Comparison of ENCODE assay signal across 8 cellular contexts in genomic region chr9:15306757-15307522, GRCh38. TPM values are rescaled to one million over a fixed set of nuclear protein-coding genes. Genes with fewer than 3 reads are reported as not detected.
DNase-seq lines count a peak whose midpoint lies in the region; ATAC-seq, FAIRE-seq and TF ChIP-seq lines count a peak whose summit lies in the region.

TSS of gene TTC39B (minus strand) at chr9:15307216. CDS start at chr9:15307125, 91 bp downstream.

- H3K27ac Mint-ChIP-seq in CD8-positive, alpha-beta T cell = peak within 1 kb of the TSS; percentile 93
- H3K27ac Mint-ChIP-seq in mesothelial cell of epicardium = peak within 1 kb of the TSS; percentile 81

- H3K4me2 ChIP-seq in endothelial cell of umbilical vein (ENCODE audit: insufficient read depth, low read length) = peak within 1 kb of the TSS; percentile 81

- H3K36me3 Mint-ChIP-seq in CD8-positive, alpha-beta T cell = peaks cover 10% of the 10 kb centered on the region
- H3K36me3 Mint-ChIP-seq in mesothelial cell of epicardium = no peaks in the 10 kb centered on the region

- H3K36me3 ChIP-seq in CD8-positive, alpha-beta T cell (ENCODE audit: insufficient read depth, low read length) = no peaks in the 10 kb centered on the region
- no peaks in the 10 kb centered on the region for H3K36me3 ChIP-seq in endothelial cell of umbilical vein (ENCODE audit: control insufficient read depth in 2 of 2, extremely low read depth in 1 of 2, insufficient read depth in 2 of 2, low read length in 2 of 2)

- peak; percentile 69 for TF ChIP-seq POLR2A in endothelial cell of umbilical vein (IDR thresholded peaks at IDR 0.05; ENCODE audit: low read depth, low read length)

- H3K79me2 ChIP-seq in endothelial cell of umbilical vein (ENCODE audit: control insufficient read depth, insufficient read depth, low read length) = no peaks in the 10 kb centered on the region

- no peaks in the 10 kb centered on the region for H4K20me1 ChIP-seq in endothelial cell of umbilical vein (replicated peaks; ENCODE audit: control insufficient read depth, extremely low read depth, insufficient read depth, low read length)

- H3K9me3 ChIP-seq in CD8-positive, alpha-beta T cell (ENCODE audit: low read length) = no peaks in the 10 kb centered on the region
- no peaks in the 10 kb centered on the region for H3K9me3 ChIP-seq in endothelial cell of umbilical vein (replicated peaks; ENCODE audit: control insufficient read depth, insufficient read depth, low read length)

- intact Hi-C loops in CD8-positive, alpha-beta T cell (cut with DNase I, micrococcal nuclease) = loop anchor here in 1 of 2 experiments (1.0 to 2.0 kb wide), 4 partner anchors 8 to 246 kb away; partner anchors contain the start of genes CCDC171 and SNAPC3
- intact Hi-C loops in endothelial cell of umbilical vein (cut with micrococcal nuclease) = loop anchor here (1.0 to 5.0 kb wide), 9 partner anchors 11 to 333 kb away; partner anchors contain the start of genes PSIP1 and SNAPC3

- H3K9me1 ChIP-seq in endothelial cell of umbilical vein (replicated peaks; ENCODE audit: control insufficient read depth, extremely low read depth, insufficient read depth, low read length) = no peaks in the 10 kb centered on the region

- H3K4me1 Mint-ChIP-seq in CD8-positive, alpha-beta T cell (ENCODE audit: low read depth) = peaks cover 57% of the 10 kb centered on the region
- peaks cover 16% of the 10 kb centered on the region for H3K4me1 Mint-ChIP-seq in mesothelial cell of epicardium

- dilution Hi-C loops in endothelial cell of umbilical vein (cut with MboI; ENCODE audit: extremely low pct_ligation_motif_present, low sequenced_read_pairs) = no loop called here

- TF ChIP-seq CTCF in CD8-positive, alpha-beta T cell (IDR thresholded peaks at IDR 0.05) = no peak
- TF ChIP-seq CTCF in endothelial cell of umbilical vein (IDR thresholded peaks at IDR 0.05; ENCODE audit: extremely low read depth in 1 of 2, insufficient read depth in 1 of 2, low read depth in 1 of 2, low read length in 2 of 2) (peak in 1 of 2 donors; percentile 2), mesothelial cell of epicardium (IDR thresholded peaks at IDR 0.05; ENCODE audit: unreplicated experiment) (no peak)

- H3K27ac ChIP-seq in CD8-positive, alpha-beta T cell (ENCODE audit: low read depth, low read length) = peak within 1 kb of the TSS; percentile 67
- peak within 1 kb of the TSS; percentile 14 for H3K27ac ChIP-seq in endothelial cell of umbilical vein (ENCODE audit: insufficient read depth, low read depth, low read length)

- POLR2A ChIA-PET in CD8-positive, alpha-beta T cell (lab: Charles Lee) = interaction anchor here (0.8 to 1.3 kb wide), 3 partner anchors 11 to 204 kb away, joined by 3 to 4 read pairs (median 3); partner anchors contain the start of gene PSIP1
- POLR2A ChIA-PET in endothelial cell of umbilical vein (lab: Charles Lee) = interaction anchor here (0.6 to 1.1 kb wide), 2 partner anchors 19 to 246 kb away, joined by 3 to 9 read pairs; partner anchors contain the start of gene CCDC171

- FAIRE-seq in endothelial cell of umbilical vein (lab: Jason Lieb, UNC) = peak; percentile 90

- peaks cover 45% of the 10 kb centered on the region for H3K4me1 ChIP-seq in CD8-positive, alpha-beta T cell (ENCODE audit: insufficient read depth, low read length)
- H3K4me1 ChIP-seq in endothelial cell of umbilical vein (ENCODE audit: control insufficient read depth, extremely low read depth, insufficient read depth, low read length) = peaks cover 4% of the 10 kb centered on the region

- no peaks in the 10 kb centered on the region for H3K9me3 Mint-ChIP-seq in CD8-positive, alpha-beta T cell
- H3K9me3 Mint-ChIP-seq in mesothelial cell of epicardium = no peaks in the 10 kb centered on the region

- H3K9ac ChIP-seq in endothelial cell of umbilical vein (replicated peaks; ENCODE audit: extremely low read depth, insufficient read depth, low read length) = peak within 1 kb of the TSS; percentile 70

- peak; percentile 51 to 85 (median 70) for DNase-seq in CD8-positive, alpha-beta T cell
- DNase-seq in NCI-H82 treated with DMSO at 0.1 percent for 48 hours (lab: John Stamatoyannopoulos, UW; ENCODE audit: unreplicated experiment) (peak; percentile 64), endothelial cell of umbilical vein (ENCODE audit: low read depth, low spot score) (peak; percentile 91), mesothelial cell of epicardium (ENCODE audit: low spot score in 2 of 2, unreplicated experiment in 2 of 2) (peak; percentile 81 to 90)
- DNase-seq in activated CD8-positive, alpha-beta memory T cell treated with anti-CD3 and anti-CD28 coated beads, Interleukin-2, amount 50 U/mL, for 24 hours (ENCODE audit: extremely low read depth) = peak; percentile 52
- DNase-seq in stimulated activated CD8-positive, alpha-beta memory T cell treated with anti-CD3 and anti-CD28 coated beads, Interleukin-15, amount 100 ng/mL, for 24 hours (ENCODE audit: low read depth) = peak; percentile 57

- H3K4me3 ChIP-seq in CD8-positive, alpha-beta T cell (ENCODE audit: low read depth, low read length) = peak within 1 kb of the TSS; percentile 85
- peak within 1 kb of the TSS; percentile 57 to 63 (median 59) for H3K4me3 ChIP-seq in endothelial cell of umbilical vein (replicated peaks in 1 of 3; ENCODE audit: insufficient read depth in 1 of 3, low read depth in 1 of 3, low read length in 3 of 3)

- no peaks in the 10 kb centered on the region for H3K27me3 ChIP-seq in CD8-positive, alpha-beta T cell (ENCODE audit: insufficient read depth, low read length)
- no peaks in the 10 kb centered on the region for H3K27me3 ChIP-seq in endothelial cell of umbilical vein (ENCODE audit: control insufficient read depth in 2 of 2, insufficient read depth in 2 of 2, low read length in 2 of 2)

- CTCF ChIA-PET in CD8-positive, alpha-beta T cell (lab: Charles Lee) = interaction anchor here (1.2 to 6.0 kb wide), 4 partner anchors 9 to 48 kb away, joined by 3 to 50 read pairs (median 4); no protein-coding TSS in a partner anchor
- CTCF ChIA-PET in endothelial cell of umbilical vein (lab: Charles Lee) = interaction anchor here (0.5 to 1.2 kb wide), 8 partner anchors 9 to 301 kb away, joined by 3 to 5 read pairs (median 3); partner anchors contain the start of genes CCDC171 and PSIP1

- no peaks in the 10 kb centered on the region for H3K27me3 Mint-ChIP-seq in CD8-positive, alpha-beta T cell (ENCODE audit: low read depth)
- peaks cover 3% of the 10 kb centered on the region for H3K27me3 Mint-ChIP-seq in mesothelial cell of epicardium (ENCODE audit: low read depth)

- H2AFZ ChIP-seq in endothelial cell of umbilical vein (ENCODE audit: low read depth, low read length) = peak within 1 kb of the TSS; percentile 80

- no TSS peak for BruUV-seq in endothelial cell of umbilical vein (replicated peaks; lab: Mats Ljungman, UMichigan)

- peak; percentile 75 for ATAC-seq in CD8-positive, alpha-beta T cell
- ATAC-seq in GM19455 (IDR thresholded peaks at IDR 0.05; ENCODE audit: unreplicated experiment) = peak; percentile 97
- ATAC-seq in HG03575 (IDR thresholded peaks at IDR 0.05; ENCODE audit: extremely low read depth, insufficient number of reproducible peaks, low FRiP score, unreplicated experiment) = peak; percentile 83

- H3K4me3 Mint-ChIP-seq in CD8-positive, alpha-beta T cell = peak within 1 kb of the TSS; percentile 97
- H3K4me3 Mint-ChIP-seq in mesothelial cell of epicardium = peak within 1 kb of the TSS; percentile 92

TF ChIP-seq in endothelial cell of umbilical vein, 7 proteins besides CTCF, POLR2A, EP300 and RAD21:
- peak; percentile 70 for TF ChIP-seq POLR2AphosphoS5 (IDR thresholded peaks at IDR 0.05; ENCODE audit: insufficient read depth, low read depth, low read length)
- no peak for TF ChIP-seq JUN (IDR thresholded peaks at IDR 0.05; ENCODE audit: borderline replicate concordance, insufficient read depth, insufficient read length, low read depth)
- TF ChIP-seq GATA2 (IDR thresholded peaks at IDR 0.05; ENCODE audit: insufficient read depth, insufficient read length, low read depth, low read length) = no peak

RNA-seq across cellular contexts. Expression of gene TTC39B, which starts in this region (rescaled TPM):
- total RNA-seq in CD8-positive, alpha-beta T cell = 10 to 100 TPM; 23.3 to 23.8 TPM
- total RNA-seq in endothelial cell of umbilical vein (5.4 and 6.8 TPM in 2 replicates), mesothelial cell of epicardium (5.2 to 6.0 TPM (median 6.0 TPM) in 3 replicates)
- polyA plus RNA-seq in endothelial cell of umbilical vein = 0.64 and 1.0 TPM in 2 replicates
- polyA plus RNA-seq in endothelial cell of umbilical vein (2011; cell fraction: cytosol; rRNA removed) = 0.97 and 1.1 TPM in 2 replicates
- 6.7 and 7.6 TPM in 2 replicates for polyA plus RNA-seq in endothelial cell of umbilical vein (2011; cell fraction: nucleus; rRNA removed)
- 5.3 and 6.9 TPM in 2 replicates for polyA plus RNA-seq in endothelial cell of umbilical vein (2012)
- polyA minus RNA-seq in endothelial cell of umbilical vein = 5.3 and 7.4 TPM in 2 replicates
- polyA minus RNA-seq in endothelial cell of umbilical vein (2011; cell fraction: cytosol; rRNA and poly(A)+ RNA removed) = 0.31 TPM
- polyA minus RNA-seq in endothelial cell of umbilical vein (2011; cell fraction: nucleus; rRNA and poly(A)+ RNA removed) = 9.8 and 14.4 TPM in 2 replicates

Comparison
In these comparisons a context has a peak if more than half of its experiments do, and no peak if none do; other contexts are left out.
1. Peak in every context shown above with its lines: DNase-seq, ATAC-seq, H3K4me3 ChIP-seq and H3K27ac ChIP-seq.